Comparison of ENCODE assay signal across 22 cellular contexts in the genomic region with DNA sequence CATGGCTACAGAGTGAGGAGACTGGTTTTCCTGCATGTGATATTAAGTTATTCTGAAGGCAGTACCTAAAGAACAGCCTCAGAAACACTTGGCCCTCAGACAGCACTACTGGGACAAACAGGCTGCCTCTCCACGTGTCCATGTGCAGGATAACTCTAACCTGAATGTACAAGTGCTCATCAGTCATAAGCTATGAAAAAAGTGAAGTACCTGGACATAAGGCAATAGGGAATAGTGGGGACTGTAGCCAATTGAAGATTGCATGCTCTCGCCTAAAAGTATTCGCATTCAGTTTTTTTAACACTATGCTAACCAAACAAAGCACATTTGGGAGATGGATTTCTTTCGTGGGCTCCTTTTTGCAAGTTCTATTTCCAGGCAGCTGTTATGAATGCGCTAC. TPM values are rescaled to one million over a fixed set of nuclear protein-coding genes. Genes with fewer than 3 reads are reported as not detected.
A peak's percentile ranks its signal among the peaks of the same experiment; 100 is the strongest.
DNase-seq lines count a peak whose midpoint lies in the region; ATAC-seq and TF ChIP-seq lines count a peak whose summit lies in the region.
"Had no signal": no experiment of that assay in that cellular context is flagged by ENCODE, and none has a peak within 500 bp of the region (broad histone marks: within the 10 kb centered on the region; RNA-seq: fewer than 3 reads in every experiment).

No MANE protein-coding gene starts in this region.

- intact Hi-C loops in left ventricle myocardium inferior (cut with micrococcal nuclease) (no loop called here), Right ventricle myocardium superior (cut with DNase I) (no loop called here), IMR-90 (cut with micrococcal nuclease) (no loop called here)

- no peak for DNase-seq in left ventricle myocardium inferior
- DNase-seq in Right ventricle myocardium superior = no peak
- no peak for DNase-seq in IMR-90
- DNase-seq in mesendoderm = no peak
- DNase-seq in omental fat pad (ENCODE audit: low spot score) = no peak
- no peak for DNase-seq in DMS153 (lab: John Stamatoyannopoulos, UW)
- DNase-seq: AML-193; Calu3; CD8-positive, alpha-beta T cell; DMS53; DND-41; EL; GOT3 had no signal

- no peaks in the 10 kb centered on the region for H4K20me1 ChIP-seq in IMR-90 (ENCODE audit: insufficient read depth, low read length)

- dilution Hi-C loops in IMR-90 (cut with HindIII; ENCODE audit: low sequenced_read_pairs, unreplicated experiment) = no loop called here

- H4K8ac ChIP-seq in IMR-90 (ENCODE audit: low read depth in 2 of 2, low read length in 2 of 2) (no peak overlapping the region), mesendoderm (ENCODE audit: low read depth, low read length) (no peak overlapping the region)

- CTCF ChIA-PET in IMR-90 (lab: Yijun Ruan, JAX) = interaction anchor here (2.5 kb wide), 1 partner anchor 26 kb away, joined by 6 read pairs; no protein-coding TSS in a partner anchor

- WGBS in IMR-90 (ENCODE audit: extremely low coverage in 2 of 2, insufficient read length in 1 of 2), 2 experiments = 88% methylated on average over 1 of the region's 5 CpGs; no CpG with 5 or more reads in 1 of the 2 experiments
- no CpG with 5 or more reads among the region's 5 CpGs for WGBS in mesendoderm (ENCODE audit: extremely low coverage, insufficient coverage, low lambda C conversion rate)

- no peak overlapping the region for H2AFZ ChIP-seq in IMR-90 (replicated peaks; ENCODE audit: low read length, poor library complexity)

- TF ChIP-seq RAD21 in IMR-90 (IDR thresholded peaks at IDR 0.05; ENCODE audit: low read length) = no peak

- H3K9me3 ChIP-seq in left ventricle myocardium inferior (replicated peaks) = no peaks in the 10 kb centered on the region
- H3K9me3 ChIP-seq in IMR-90 (ENCODE audit: control insufficient read depth, insufficient read depth, low read length) = no peaks in the 10 kb centered on the region
- H3K9me3 ChIP-seq in iPS-15b (ENCODE audit: control insufficient read depth, insufficient read depth, low read length) = no peaks in the 10 kb centered on the region
- H3K9me3 ChIP-seq: A549, HAP-1 had no signal

- no peak overlapping the region for H3K18ac ChIP-seq in IMR-90 (ENCODE audit: low read depth, low read length)
- no peak overlapping the region for H3K18ac ChIP-seq in mesendoderm (ENCODE audit: low read length)

- H2BK5ac ChIP-seq in IMR-90 (ENCODE audit: low read depth, low read length, poor library complexity, severe bottlenecking) = no peak overlapping the region
- peak overlapping the region; percentile 57 for H2BK5ac ChIP-seq in mesendoderm (ENCODE audit: low read length)

- no peak overlapping the region for H3K4me2 ChIP-seq in IMR-90 (ENCODE audit: low read depth, low read length)
- H3K4me2 ChIP-seq in mesendoderm (ENCODE audit: low read length) = no peak overlapping the region
- H3K4me2 ChIP-seq: A549 had no signal

- no peak overlapping the region for H2AK9ac ChIP-seq in IMR-90 (replicated peaks; ENCODE audit: low read depth, low read length, poor library complexity)

- H2BK120ac ChIP-seq in IMR-90 (ENCODE audit: low read depth, low read length) = peak overlapping the region; percentile 41; the same call in 1 of the 2 replicates
- H2BK120ac ChIP-seq in mesendoderm (ENCODE audit: low read depth, low read length) = no peak overlapping the region

- H3K56ac ChIP-seq in IMR-90 (ENCODE audit: extremely low read depth, insufficient read depth, low read length) = no peak overlapping the region
- peak overlapping the region; percentile 30 for H3K56ac ChIP-seq in mesendoderm (ENCODE audit: low read length)

- no peak for TF ChIP-seq CTCF in left ventricle myocardium inferior (IDR thresholded peaks at IDR 0.05; ENCODE audit: borderline replicate concordance)
- TF ChIP-seq CTCF in IMR-90 (conservative IDR thresholded peaks at IDR 0.05; ENCODE audit: low read depth, low read length) = no peak
- no peak for TF ChIP-seq CTCF in omental fat pad (IDR thresholded peaks at IDR 0.05)

- POLR2A ChIA-PET in IMR-90 (lab: Charles Lee; ENCODE audit: unreplicated experiment) = no interaction called here

- H3K14ac ChIP-seq in IMR-90 (replicated peaks; ENCODE audit: low read depth, low read length) = peak overlapping the region; percentile 37; the same call in 1 of the 2 replicates

- H3K4me3 ChIP-seq in left ventricle myocardium inferior (no peak overlapping the region), IMR-90 (ENCODE audit: insufficient read depth, low read depth, low read length) (no peak overlapping the region), iPS-15b (ENCODE audit: low read depth, low read length) (peak overlapping the region; percentile 3), mesendoderm (ENCODE audit: low read length) (no peak overlapping the region)
- H3K4me3 ChIP-seq: A549, GM12878, HAP-1, K562 had no signal

- TF ChIP-seq POLR2A in IMR-90 (IDR thresholded peaks at IDR 0.05; ENCODE audit: low read depth, low read length) = no peak

- no peak overlapping the region for H4K5ac ChIP-seq in IMR-90 (ENCODE audit: low read depth, low read length)
- peak overlapping the region; percentile 77 for H4K5ac ChIP-seq in mesendoderm (ENCODE audit: low read length)

- 0 out of 2 replicates have a peak overlapping the region, but pooled peaks have one; percentile 14 for H3K4ac ChIP-seq in IMR-90 (ENCODE audit: low read depth, low read length)
- no peak overlapping the region for H3K4ac ChIP-seq in mesendoderm (ENCODE audit: low read depth, low read length)

- H3K9me1 ChIP-seq in IMR-90 (ENCODE audit: insufficient read depth, low read length) = peaks cover 11% of the 10 kb centered on the region

- BruUV-seq in IMR-90 (replicated peaks; lab: Mats Ljungman, UMichigan) = no TSS peak

- no peaks in the 10 kb centered on the region for H3K27me3 ChIP-seq in left ventricle myocardium inferior (ENCODE audit: low read depth)
- no peaks in the 10 kb centered on the region for H3K27me3 ChIP-seq in IMR-90 (ENCODE audit: control insufficient read depth, insufficient read depth, low read length)
- H3K27me3 ChIP-seq in iPS-15b (ENCODE audit: control insufficient read depth, insufficient read depth, low read length) = no peaks in the 10 kb centered on the region
- H3K27me3 ChIP-seq in mesendoderm (ENCODE audit: insufficient read depth, low read length, poor library complexity) = no peaks in the 10 kb centered on the region

- H3K79me2 ChIP-seq in mesendoderm (ENCODE audit: control insufficient read depth, insufficient read depth, low read length) = no peaks in the 10 kb centered on the region

- in situ Hi-C loops in IMR-90 (cut with MboI; ENCODE audit: low sequenced_read_pairs) = no loop called here

- H4K91ac ChIP-seq in IMR-90 (ENCODE audit: insufficient read depth, low read depth, low read length) = no peak overlapping the region

- H2AK5ac ChIP-seq in IMR-90 (ENCODE audit: low read depth, low read length) (peak overlapping the region; percentile 48; the same call in 1 of the 2 replicates), mesendoderm (ENCODE audit: low read length) (no peak overlapping the region)

- H3K9ac ChIP-seq in IMR-90 (ENCODE audit: low read depth, low read length) (no peak overlapping the region), iPS-15b (ENCODE audit: low read depth, low read length) (no peak overlapping the region), mesendoderm (ENCODE audit: low read length) (no peak overlapping the region)

- H2BK15ac ChIP-seq in IMR-90 (ENCODE audit: low read depth, low read length) (peak overlapping the region; percentile 50; the same call in 1 of the 3 replicates), mesendoderm (replicated peaks; ENCODE audit: low read depth) (no peak overlapping the region)

- H3K36me3 ChIP-seq in left ventricle myocardium inferior = no peaks in the 10 kb centered on the region
- no peaks in the 10 kb centered on the region for H3K36me3 ChIP-seq in IMR-90 (ENCODE audit: control insufficient read depth, insufficient read depth, low read length)
- H3K36me3 ChIP-seq in iPS-15b (ENCODE audit: control insufficient read depth, insufficient read depth, low read length) = no peaks in the 10 kb centered on the region
- no peaks in the 10 kb centered on the region for H3K36me3 ChIP-seq in mesendoderm (ENCODE audit: control insufficient read depth, insufficient read depth, low read length)
- H3K36me3 ChIP-seq: HAP-1 had no signal

- peaks cover 36% of the 10 kb centered on the region for H3K4me1 ChIP-seq in left ventricle myocardium inferior
- H3K4me1 ChIP-seq in IMR-90 (ENCODE audit: control insufficient read depth, insufficient read depth, low read length) = peaks cover 16% of the 10 kb centered on the region
- H3K4me1 ChIP-seq in iPS-15b (ENCODE audit: control insufficient read depth, insufficient read depth, low read length) = peaks cover 10% of the 10 kb centered on the region
- H3K4me1 ChIP-seq in mesendoderm (ENCODE audit: control insufficient read depth, low read depth, low read length) = peaks cover 9% of the 10 kb centered on the region
- H3K4me1 ChIP-seq: A549, HAP-1 had no signal

- H2BK20ac ChIP-seq in IMR-90 (ENCODE audit: low read depth, low read length) = 0 out of 2 replicates have a peak overlapping the region, but pooled peaks have one; percentile 22

- H3K23ac ChIP-seq in IMR-90 (ENCODE audit: low read depth, low read length) = no peak overlapping the region
- H3K23ac ChIP-seq in mesendoderm (ENCODE audit: low read length) = no peak overlapping the region

- H3K79me1 ChIP-seq in IMR-90 (ENCODE audit: low read depth in 1 of 2, low read length in 2 of 2) (no peaks in the 10 kb centered on the region; a peak in 1 of 4 replicates), mesendoderm (ENCODE audit: low read length) (no peaks in the 10 kb centered on the region)

- ATAC-seq in Right ventricle myocardium superior (ENCODE audit: poor library complexity) (no peak), IMR-90 (ENCODE audit: low read depth) (no peak), omental fat pad (ENCODE audit: low FRiP score) (no peak), HG03442 (IDR thresholded peaks at IDR 0.05; ENCODE audit: unreplicated experiment) (no peak)
- ATAC-seq: A549; CD8-positive, alpha-beta T cell; GM12878; K562 had no signal

- H3K27ac ChIP-seq in left ventricle myocardium inferior (replicated peaks) = peak overlapping the region; percentile 61
- no peak overlapping the region for H3K27ac ChIP-seq in IMR-90 (ENCODE audit: insufficient read depth, low read length)
- H3K27ac ChIP-seq in mesendoderm (ENCODE audit: low read depth, low read length) = no peak overlapping the region
- H3K27ac ChIP-seq: 22Rv1, A549 had no signal

TF ChIP-seq in IMR-90, 13 proteins besides CTCF, POLR2A, EP300 and RAD21:
- TF ChIP-seq NFE2L2 (IDR thresholded peaks at IDR 0.05; ENCODE audit: low read depth, low read length) = no peak
- TF ChIP-seq BHLHE40 (IDR thresholded peaks at IDR 0.05; ENCODE audit: low read depth, low read length) = no peak
- no peak for TF ChIP-seq RCOR1 (IDR thresholded peaks at IDR 0.05; ENCODE audit: insufficient replicate concordance, low read length)

RNA-seq across cellular contexts. Expression of gene SLC14A1, which starts 33.0 kb away (rescaled TPM):
- total RNA-seq in left ventricle myocardium inferior (22.1 TPM), Right ventricle myocardium superior (32.8 TPM), IMR-90 (2012; rRNA removed) (21.7 and 31.9 TPM in 2 replicates), omental fat pad (10 to 100 TPM in 2 of 4 donors, 1 to 10 TPM in 2; 1.2 to 15.1 (median 8.2) TPM)
- 18.3 and 20.5 TPM in 2 replicates for polyA plus RNA-seq in IMR-90 (2012; rRNA removed)
- polyA plus RNA-seq in IMR-90 (2012; cell fraction: cytosol; rRNA removed) = 24.8 and 32.4 TPM in 2 replicates
- polyA plus RNA-seq in IMR-90 (2012; cell fraction: nucleus; rRNA removed; ENCODE audit: low replicate concordance) = 45.7 and 80.2 TPM in 2 replicates
- polyA plus RNA-seq in mesendoderm (2013, experiment 1 of 2) = 0.14 TPM
- polyA plus RNA-seq in mesendoderm (2013, experiment 2 of 2) = 0.03 TPM
- total RNA-seq: Calu3, G401 had no signal
- polyA plus RNA-seq: CD14-positive monocyte had no signal
